In genomic region chr10:110845756-110846620, GRCh38 we compare ENCODE assay signal across 1 cellular context.
TF ChIP-seq lines count a peak whose summit lies in the region.

No MANE protein-coding gene starts in this region.

TF ChIP-seq in HepG2, 621 proteins besides CTCF, POLR2A, EP300 and RAD21 (continued from another document and continues in another):
- TF ChIP-seq HNF1A (IDR thresholded peaks at IDR 0.05; ENCODE audit: low read depth) (peak; percentile 86), HNF1A (CRISPR knock-in tag; IDR thresholded peaks at IDR 0.05; ENCODE audit: borderline replicate concordance) (peak; percentile 83; the same call in 1 of the 2 replicates), TCF12 (IDR thresholded peaks at IDR 0.05) (no peak), TCF12 (CRISPR knock-in tag; IDR thresholded peaks at IDR 0.05) (no peak), MED1 (CRISPR knock-in tag; IDR thresholded peaks at IDR 0.05) (peak; percentile 45; the same call in 1 of the 2 replicates), ZBTB7B (CRISPR knock-in tag; IDR thresholded peaks at IDR 0.05) (peak; percentile 74), SRSF9 (IDR thresholded peaks at IDR 0.05; ENCODE audit: borderline replicate concordance, insufficient read depth, low read depth, low read length, poor library complexity, severe bottlenecking) (no peak), ZNF207 (IDR thresholded peaks at IDR 0.05; ENCODE audit: borderline replicate concordance) (no peak), AHDC1 (CRISPR knock-in tag; IDR thresholded peaks at IDR 0.05; ENCODE audit: borderline replicate concordance) (peak; percentile 61; the same call in 1 of the 2 replicates), ZEB1 (IDR thresholded peaks at IDR 0.05; ENCODE audit: insufficient replicate concordance, low read depth) (peak; percentile 88), ZNF234 (CRISPR knock-in tag; conservative IDR thresholded peaks at IDR 0.05) (no peak), ZNF660 (CRISPR knock-in tag; IDR thresholded peaks at IDR 0.05; ENCODE audit: borderline replicate concordance, low read depth) (no peak), FOXJ3 (CRISPR knock-in tag; IDR thresholded peaks at IDR 0.05; ENCODE audit: borderline replicate concordance) (0 out of 2 replicates have a peak, but pooled peaks have one; percentile 15), CENPX (CRISPR knock-in tag; IDR thresholded peaks at IDR 0.05) (no peak), NAIF1 (CRISPR knock-in tag; IDR thresholded peaks at IDR 0.05; ENCODE audit: borderline replicate concordance) (no peak), ZNF703 (CRISPR knock-in tag; IDR thresholded peaks at IDR 0.05; ENCODE audit: borderline replicate concordance) (0 out of 2 replicates have a peak, but pooled peaks have one; percentile 62), GPN1 (CRISPR knock-in tag; IDR thresholded peaks at IDR 0.05; ENCODE audit: borderline replicate concordance) (no peak), SALL1 (CRISPR knock-in tag; IDR thresholded peaks at IDR 0.05) (peak; percentile 87), ZNF552 (CRISPR knock-in tag; IDR thresholded peaks at IDR 0.05; ENCODE audit: borderline replicate concordance) (no peak), ZNF550 (CRISPR knock-in tag; IDR thresholded peaks at IDR 0.05; ENCODE audit: borderline replicate concordance) (no peak), ARID3A (IDR thresholded peaks at IDR 0.05; ENCODE audit: low read depth, low read length) (peak; percentile 57), POLR2AphosphoS5 (IDR thresholded peaks at IDR 0.05; ENCODE audit: low read depth, low read length) (peak; percentile 53; the same call in 1 of the 2 replicates), ERF (CRISPR knock-in tag; IDR thresholded peaks at IDR 0.05) (peak; percentile 65; the same call in 1 of the 2 replicates), THAP11 (CRISPR knock-in tag; IDR thresholded peaks at IDR 0.05) (no peak), ZMYM3 (CRISPR knock-in tag; IDR thresholded peaks at IDR 0.05) (peak; percentile 64; the same call in 1 of the 2 replicates), KMT2B (CRISPR knock-in tag; IDR thresholded peaks at IDR 0.05) (no peak), ZNF687 (CRISPR knock-in tag; IDR thresholded peaks at IDR 0.05) (peak; percentile 61), ZSCAN12 (CRISPR knock-in tag; IDR thresholded peaks at IDR 0.05) (no peak), ZHX2 (IDR thresholded peaks at IDR 0.05; ENCODE audit: low read depth) (no peak), ZHX2 (CRISPR knock-in tag; IDR thresholded peaks at IDR 0.05; ENCODE audit: borderline replicate concordance) (no peak), CSRNP2 (CRISPR knock-in tag; conservative IDR thresholded peaks at IDR 0.05; ENCODE audit: low read depth) (no peak)
